Comparison of ENCODE assay signal across 9 cellular contexts in the genomic region with DNA sequence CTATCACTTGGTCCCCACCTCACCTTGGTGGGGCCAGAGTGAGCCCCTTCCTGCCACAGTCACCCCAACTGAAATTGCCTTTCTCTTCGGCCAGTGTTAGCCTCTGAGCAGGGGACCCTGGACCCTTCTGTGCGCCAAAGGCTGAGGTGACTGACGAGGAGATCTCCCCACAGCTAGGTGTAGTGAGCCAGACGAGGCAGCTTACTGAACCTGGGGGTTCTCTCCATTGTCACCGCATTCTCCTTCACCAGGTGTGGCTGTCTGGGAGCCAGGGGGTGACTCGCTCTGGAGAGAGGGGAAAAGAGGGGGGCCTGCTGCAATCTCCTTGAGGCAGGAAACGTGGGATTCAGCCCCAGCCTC. TPM values are rescaled to one million over a fixed set of nuclear protein-coding genes. Genes with fewer than 3 reads are reported as not detected.
DNase-seq lines count a peak whose midpoint lies in the region; ATAC-seq and TF ChIP-seq lines count a peak whose summit lies in the region.
"Had no signal": no experiment of that assay in that cellular context is flagged by ENCODE, and none has a peak within 500 bp of the region (broad histone marks: within the 10 kb centered on the region; RNA-seq: fewer than 3 reads in every experiment).

No MANE protein-coding gene starts in this region.

- H3K4me1 ChIP-seq in OCI-LY1 (ENCODE audit: insufficient read depth, low read length, severe bottlenecking) (peaks cover 31% of the 10 kb centered on the region), endodermal cell (ENCODE audit: control insufficient read depth, insufficient read depth, low read length) (peaks cover 6% of the 10 kb centered on the region)

- H3K27ac ChIP-seq in OCI-LY1 (ENCODE audit: low read depth, low read length, poor library complexity, severe bottlenecking) (no peak overlapping the region), endodermal cell (ENCODE audit: low read depth, low read length) (no peak overlapping the region)

- DNase-seq in CD14-positive monocyte (ENCODE audit: low spot score) (no peak), endodermal cell (no peak), neural crest cell (ENCODE audit: low read depth, low spot score) (no peak), dedifferentiated amniotic fluid mesenchymal stem cell (ENCODE audit: extremely low spot score) (no peak)
- DNase-seq: NCI-H2081 had no signal

- peaks cover 6 to 17% (median 11%) of the 10 kb centered on the region in 3 donors for H3K27me3 Mint-ChIP-seq in CD14-positive monocyte (ENCODE audit: low read depth in 3 of 3)
- peaks cover 5% of the 10 kb centered on the region for H3K27me3 Mint-ChIP-seq in endodermal cell (ENCODE audit: insufficient read depth)
- peaks cover 9% of the 10 kb centered on the region for H3K27me3 Mint-ChIP-seq in neural crest cell (ENCODE audit: low read depth)

- H3K4me1 Mint-ChIP-seq in CD14-positive monocyte, result peaks cover 28% of the 10 kb centered on the region
- peaks cover 21% of the 10 kb centered on the region for H3K4me1 Mint-ChIP-seq in endodermal cell
- peaks cover 25% of the 10 kb centered on the region for H3K4me1 Mint-ChIP-seq in neural crest cell

- H3K79me2 ChIP-seq in OCI-LY1 (ENCODE audit: insufficient read depth, low read length), result peaks cover 18% of the 10 kb centered on the region; the same call in 1 of the 2 replicates

- H3K27me3 ChIP-seq in OCI-LY1 (ENCODE audit: insufficient read depth, low read length) (peaks cover 4% of the 10 kb centered on the region; the same call in 1 of the 2 replicates), endodermal cell (ENCODE audit: control insufficient read depth, insufficient read depth, low read length, poor library complexity, severe bottlenecking) (no peaks in the 10 kb centered on the region)

- H3K4me3 ChIP-seq in OCI-LY1 (ENCODE audit: low read depth, low read length, poor library complexity, severe bottlenecking) (peak overlapping the region; percentile 94), endodermal cell (ENCODE audit: low read length) (peak overlapping the region; percentile 91)

- 80 to 90% methylated on average over 4 to 7 of the region's 7 CpGs for WGBS in endodermal cell (ENCODE audit: insufficient coverage in 1 of 2, insufficient read length in 1 of 2), 2 experiments

- H3K9me3 Mint-ChIP-seq in CD14-positive monocyte, result peaks cover 0 to 14% (median 8%) of the 10 kb centered on the region in 7 donors
- H3K9me3 Mint-ChIP-seq in endodermal cell, result peaks cover 9% of the 10 kb centered on the region
- peaks cover 3% of the 10 kb centered on the region for H3K9me3 Mint-ChIP-seq in neural crest cell

- peaks cover 31% of the 10 kb centered on the region for H3K36me3 ChIP-seq in OCI-LY1 (ENCODE audit: insufficient read depth, low read length)
- H3K36me3 ChIP-seq in endodermal cell (ENCODE audit: control insufficient read depth, insufficient read depth, low read length), result peaks cover 27% of the 10 kb centered on the region

- H3K9ac ChIP-seq in OCI-LY1 (ENCODE audit: low read length) (peak overlapping the region; percentile 96), endodermal cell (ENCODE audit: extremely low read depth, low read length, poor library complexity, severe bottlenecking) (peak overlapping the region; percentile 99)

- no peaks in the 10 kb centered on the region for H3K9me2 ChIP-seq in OCI-LY1 (ENCODE audit: low read depth, low read length)

- H3K27ac Mint-ChIP-seq in CD14-positive monocyte (peak overlapping the region in 2 of 7 donors; percentile 31 to 97), endodermal cell (peak overlapping the region; percentile 100), neural crest cell (ENCODE audit: unreplicated experiment) (no peak overlapping the region)

- H2AFZ ChIP-seq in OCI-LY1 (ENCODE audit: low read length), result no peak overlapping the region

- H3K9me3 ChIP-seq in OCI-LY1 (ENCODE audit: low read length) (no peaks in the 10 kb centered on the region), endodermal cell (ENCODE audit: control insufficient read depth, low read length) (no peaks in the 10 kb centered on the region)

- TF ChIP-seq CTCF in CD14-positive monocyte (IDR thresholded peaks at IDR 0.05), result no peak
- no peak for TF ChIP-seq CTCF in OCI-LY1 (IDR thresholded peaks at IDR 0.05; ENCODE audit: low read length)
- no peak for TF ChIP-seq CTCF in endodermal cell (conservative IDR thresholded peaks at IDR 0.05)
- no peak for TF ChIP-seq CTCF in neural crest cell (conservative IDR thresholded peaks at IDR 0.05)

- intact Hi-C loops in CD14-positive monocyte (cut with micrococcal nuclease), result loop anchor here in 1 of 2 donors (5.0 kb wide), 1 partner anchor 55 kb away; no protein-coding TSS in a partner anchor

- no peak for ATAC-seq in GM18867 (IDR thresholded peaks at IDR 0.05; ENCODE audit: unreplicated experiment)
- ATAC-seq in HG03342 (IDR thresholded peaks at IDR 0.05; ENCODE audit: unreplicated experiment), result no peak
- no peak for ATAC-seq in GM19328 (IDR thresholded peaks at IDR 0.05; ENCODE audit: unreplicated experiment)

- H3K4me3 Mint-ChIP-seq in CD14-positive monocyte, result peak overlapping the region; percentile 98 to 99
- H3K4me3 Mint-ChIP-seq in endodermal cell, result peak overlapping the region; percentile 92
- H3K4me3 Mint-ChIP-seq in neural crest cell, result peak overlapping the region; percentile 99

- no peaks in the 10 kb centered on the region for H4K20me1 ChIP-seq in OCI-LY1 (ENCODE audit: insufficient read depth, low read length)

- H3K36me3 Mint-ChIP-seq in CD14-positive monocyte (peaks cover 12 to 24% of the 10 kb centered on the region in 2 donors), endodermal cell (ENCODE audit: low read depth) (peaks cover 20% of the 10 kb centered on the region), neural crest cell (ENCODE audit: low read depth) (peaks cover 6% of the 10 kb centered on the region)

- H3K4me2 ChIP-seq in OCI-LY1 (ENCODE audit: low read length), result peak overlapping the region; percentile 97

- no peaks in the 10 kb centered on the region for H3F3A ChIP-seq in OCI-LY1 (ENCODE audit: insufficient read depth, low read length)

RNA-seq across cellular contexts. Expression of gene RPS28, which starts 1.3 kb away (rescaled TPM):
- 1,000 to 10,000 TPM in 1 of 2 donors, 100 to 1,000 TPM in 1; 984 to 1,104 TPM for polyA plus RNA-seq in CD14-positive monocyte
- 1,000 to 10,000 TPM; 1,512 to 1,809 TPM for total RNA-seq in endodermal cell
- 1,091 TPM for polyA plus RNA-seq in endodermal cell (2013, experiment 1 of 2)
- polyA plus RNA-seq in endodermal cell (2013, experiment 2 of 2), result 978 TPM
- 1,577 and 1,634 TPM in 2 replicates for total RNA-seq in neural crest cell

RNA-seq across cellular contexts. Expression of gene NDUFA7, which starts 1.4 kb away (rescaled TPM):
- 100 to 1,000 TPM; 133 to 153 TPM for polyA plus RNA-seq in CD14-positive monocyte
- total RNA-seq in endodermal cell (10 to 100 TPM; 75.7 to 86.2 TPM), neural crest cell (50.9 and 51.8 TPM in 2 replicates)
- polyA plus RNA-seq in endodermal cell (2013, experiment 1 of 2), result 132 TPM
- polyA plus RNA-seq in endodermal cell (2013, experiment 2 of 2), result 134 TPM

RNA-seq across cellular contexts. Expression of gene CD320, which starts 14.5 kb away (rescaled TPM):
- polyA plus RNA-seq in CD14-positive monocyte, result 1 to 10 TPM in 1 of 2 donors, under 1 TPM in 1; 0.72 to 1.0 TPM
- total RNA-seq in endodermal cell, result 10 to 100 TPM; 63.4 to 72.7 TPM
- polyA plus RNA-seq in endodermal cell (2013, experiment 1 of 2), result 51.6 TPM
- 52.4 TPM for polyA plus RNA-seq in endodermal cell (2013, experiment 2 of 2)
- total RNA-seq in neural crest cell, result 64.5 and 68.5 TPM in 2 replicates

RNA-seq across cellular contexts. Expression of gene KANK3, which starts 20.4 kb away (rescaled TPM):
- not detected for polyA plus RNA-seq in CD14-positive monocyte
- total RNA-seq in endodermal cell (1 to 10 TPM; 2.3 to 2.6 TPM), neural crest cell (0.66 and 0.77 TPM in 2 replicates)
- polyA plus RNA-seq in endodermal cell (2013, experiment 1 of 2), result 1.6 TPM
- polyA plus RNA-seq in endodermal cell (2013, experiment 2 of 2), result 1.4 TPM

RNA-seq across cellular contexts. Expression of gene ANGPTL4, which starts 41.3 kb away (rescaled TPM):
- not detected for polyA plus RNA-seq in CD14-positive monocyte
- total RNA-seq in endodermal cell (10 to 100 TPM; 10.9 to 13.2 TPM), neural crest cell (not detected in 2 replicates)
- polyA plus RNA-seq in endodermal cell (2013, experiment 1 of 2), result 4.2 TPM
- 2.9 TPM for polyA plus RNA-seq in endodermal cell (2013, experiment 2 of 2)
